17 cellular contexts compared by ENCODE assay signal in genomic region chr22:35868938-35869337, GRCh38.
DNase-seq lines count a peak whose midpoint lies in the region; FAIRE-seq and TF ChIP-seq lines count a peak whose summit lies in the region.
"Had no signal": no experiment of that assay in that cellular context is flagged by ENCODE, and none has a peak within 500 bp of the region (broad histone marks: within the 10 kb centered on the region; RNA-seq: fewer than 3 reads in every experiment).

No MANE protein-coding gene starts in this region.

- H3K27me3 ChIP-seq in PC-9 (ENCODE audit: insufficient read depth, low read depth), result no peaks in the 10 kb centered on the region
- no peaks in the 10 kb centered on the region for H3K27me3 ChIP-seq in skeletal muscle tissue (ENCODE audit: control insufficient read depth in 3 of 3, insufficient read depth in 3 of 3, low read length in 3 of 3)
- H3K27me3 ChIP-seq: pancreas had no signal

- no peak for TF ChIP-seq CTCF in PC-9 (conservative IDR thresholded peaks at IDR 0.05)

- intact Hi-C loops in PC-9 (cut with micrococcal nuclease; ENCODE audit: unreplicated experiment), result no loop called here

- peaks cover 13% of the 10 kb centered on the region; the same call in 1 of the 2 replicates for H4K20me1 ChIP-seq in PC-9 (ENCODE audit: insufficient read depth)

- H3K27ac ChIP-seq in PC-9 (peak overlapping the region; percentile 17; the same call in 1 of the 2 replicates), skeletal muscle tissue (ENCODE audit: low read depth, low read length) (peak overlapping the region; percentile 61)
- H3K27ac ChIP-seq: pancreas had no signal

- POLR2A ChIA-PET in PC-9 (lab: Charles Lee; ENCODE audit: unreplicated experiment), result interaction anchor here (0.6 kb wide), 1 partner anchor 229 kb away, joined by 15 read pairs; no protein-coding TSS in a partner anchor

- peak; percentile 42 for FAIRE-seq in GM19239 (lab: Jason Lieb, UNC)
- FAIRE-seq: pancreas, small intestine had no signal

- H3K4me3 ChIP-seq in PC-9 (no peak overlapping the region), skeletal muscle tissue (ENCODE audit: low read length in 3 of 3) (no peak overlapping the region)
- H3K4me3 ChIP-seq: HAP-1, pancreas had no signal

- no peak overlapping the region for H3K9ac ChIP-seq in skeletal muscle tissue (ENCODE audit: low read depth in 1 of 3, low read length in 3 of 3)

- peaks cover 17% of the 10 kb centered on the region for H3F3A ChIP-seq in PC-9 (ENCODE audit: insufficient read depth, low read depth)

- peaks cover 96% of the 10 kb centered on the region for H3K79me2 ChIP-seq in PC-9 (ENCODE audit: low read depth)

- no peaks in the 10 kb centered on the region for H3K9me3 ChIP-seq in PC-9 (ENCODE audit: insufficient read depth, low read depth)
- no peaks in the 10 kb centered on the region for H3K9me3 ChIP-seq in skeletal muscle tissue (ENCODE audit: control insufficient read depth in 3 of 3, low read length in 3 of 3)
- H3K9me3 ChIP-seq: HAP-1, pancreas had no signal

- CTCF ChIA-PET in PC-9 (lab: Charles Lee), result no interaction called here

- H3K9me2 ChIP-seq in PC-9 (ENCODE audit: insufficient read depth), result no peaks in the 10 kb centered on the region

- H2AFZ ChIP-seq in PC-9, result no peak overlapping the region

- no peak for DNase-seq in GM19239 (ENCODE audit: insufficient read length, low spot score)
- no peak for DNase-seq in PC-9
- peak; percentile 17 for DNase-seq in hepatic stellate cell (ENCODE audit: low spot score)
- DNase-seq in AML-193 (lab: John Stamatoyannopoulos, UW), result no peak
- DNase-seq in NCI-H1105 (lab: John Stamatoyannopoulos, UW), result no peak
- DNase-seq in NCI-H774 (lab: John Stamatoyannopoulos, UW), result no peak
- no peak for DNase-seq in NCI-H1092 (lab: John Stamatoyannopoulos, UW)
- DNase-seq: activated CD4-positive, alpha-beta T cell treated with anti-CD3 and anti-CD28 coated beads, Interleukin-2, amount 50 U/mL, for 48 hours; activated T-cell treated with anti-CD3 and anti-CD28 coated beads, Interleukin-2, amount 50 U/mL, for 48 hours; caudate nucleus; DMS 273 treated with DMSO at 0.1 percent for 48 hours; effector memory CD4-positive, alpha-beta T cell; NCI-H1436; pancreas; small intestine had no signal

- H3K4me1 ChIP-seq in PC-9 (replicated peaks; ENCODE audit: insufficient read depth) (peaks cover 5% of the 10 kb centered on the region; the same call in 1 of the 2 replicates), skeletal muscle tissue (ENCODE audit: control insufficient read depth in 3 of 3, insufficient read depth in 3 of 3, low read length in 3 of 3) (peaks cover 28 to 36% (median 33%) of the 10 kb centered on the region in 3 donors)
- H3K4me1 ChIP-seq: HAP-1 had no signal

- H3K36me3 ChIP-seq in PC-9 (ENCODE audit: low read depth) (no peaks in the 10 kb centered on the region), skeletal muscle tissue (ENCODE audit: control insufficient read depth in 3 of 3, insufficient read depth in 3 of 3, low read length in 3 of 3) (peaks cover 0 to 4% (median 0%) of the 10 kb centered on the region in 3 donors)
- H3K36me3 ChIP-seq: HAP-1, pancreas had no signal

- BruUV-seq in PC-9 (replicated peaks; lab: Mats Ljungman, UMichigan), result no TSS peak

- H3K4me2 ChIP-seq in PC-9, result no peak overlapping the region
